18 cellular contexts compared by ENCODE assay signal in genomic region chr12:98821232-98821631, GRCh38.
"Had no signal": no experiment of that assay in that cellular context is flagged by ENCODE, and none has a peak within 500 bp of the region (broad histone marks: within the 10 kb centered on the region; RNA-seq: fewer than 3 reads in every experiment).

No MANE protein-coding gene starts in this region.

- H3K4me3 ChIP-seq: left lung, right lobe of liver, stomach, thoracic aorta, vagina had no signal

- H3K27me3 ChIP-seq: foreskin keratinocyte, right lobe of liver, stomach, vagina had no signal

- H3K27ac ChIP-seq: foreskin keratinocyte, left lung, right lobe of liver, stomach, thoracic aorta, vagina had no signal

- DNase-seq: activated CD4-positive, alpha-beta T cell treated with anti-CD3 and anti-CD28 coated beads, Interleukin-2, amount 50 U/mL, for 4 hours; activated CD8-positive, alpha-beta memory T cell treated with anti-CD3 and anti-CD28 coated beads for 24 hours; activated CD8-positive, alpha-beta memory T cell treated with anti-CD3 and anti-CD28 coated beads, Interleukin-2, amount 50 U/mL, for 48 hours; activated naive CD4-positive, alpha-beta T cell; activated T-cell treated with anti-CD3 and anti-CD28 coated beads, Interleukin-2, amount 50 U/mL, for 4 hours; effector CD4-positive, alpha-beta T cell; foreskin keratinocyte; immature natural killer cell; left lung; nephron progenitor cell; occipital lobe; right lobe of liver; small intestine; stomach; T-helper 1 cell had no signal

- H3K9me3 ChIP-seq: left lung, right lobe of liver, stomach, thoracic aorta, vagina had no signal

- H3K36me3 ChIP-seq: left lung, right lobe of liver, stomach, thoracic aorta, vagina had no signal

- H3K4me1 ChIP-seq: foreskin keratinocyte, left lung, right lobe of liver, vagina had no signal

- ATAC-seq: activated T-cell treated with anti-CD3 and anti-CD28 coated beads, Interleukin-2, amount 50 U/mL, for 4 hours; foreskin keratinocyte; left lung; right lobe of liver; stimulated activated memory B cell treated with anti-CD40 and anti-IgM and Interleukin-4, amounts not matched to agents 10 μg/mL and 1 μg/mL and 100 μg/mL, for 72 hours had no signal
